Comparison of ENCODE assay signal across 8 cellular contexts in the genomic region with DNA sequence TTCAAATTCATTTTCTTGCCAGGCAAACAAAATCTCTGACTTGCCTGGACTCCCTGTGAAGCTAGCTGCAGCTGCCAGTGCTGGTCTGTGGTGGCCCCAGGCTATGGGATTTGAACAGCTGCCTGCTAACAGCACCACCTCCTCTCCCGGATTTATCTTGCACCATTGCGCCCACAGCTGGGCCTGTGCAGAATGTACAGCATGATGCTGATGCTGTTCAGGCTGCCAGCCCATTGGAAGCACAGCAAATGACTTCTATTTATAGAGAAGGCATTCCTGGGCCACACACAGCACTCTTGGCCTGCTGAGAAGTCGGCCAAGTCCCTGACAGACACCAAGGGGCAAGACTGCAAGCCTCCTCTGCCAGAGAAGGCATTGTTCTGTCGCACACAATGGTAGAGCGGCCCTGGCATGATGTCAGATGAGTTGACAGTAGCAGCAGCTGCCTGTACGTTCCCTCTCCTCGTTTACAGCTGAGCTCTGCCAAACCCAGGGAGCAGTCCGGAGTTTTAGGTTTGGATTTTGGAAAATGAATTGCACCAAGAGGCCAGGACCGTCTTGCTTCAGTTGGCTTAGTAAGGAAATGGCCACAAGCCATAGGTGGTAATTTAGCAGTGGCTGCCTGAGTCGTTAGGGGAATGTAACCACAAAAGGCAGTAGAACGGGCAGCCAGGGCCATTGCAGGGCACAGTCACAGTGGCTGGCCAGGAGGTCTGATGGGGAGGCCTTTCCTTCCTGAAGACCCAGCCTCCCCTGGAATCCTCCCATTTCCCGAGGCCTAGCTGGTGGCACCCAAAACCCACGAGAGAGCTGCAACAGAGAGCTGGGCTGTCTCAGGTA. TPM values are rescaled to one million over a fixed set of nuclear protein-coding genes. Genes with fewer than 3 reads are reported as not detected.
DNase-seq lines count a peak whose midpoint lies in the region; ATAC-seq, FAIRE-seq and TF ChIP-seq lines count a peak whose summit lies in the region.

No MANE protein-coding gene starts in this region.

- H3K4me3 Mint-ChIP-seq in activated naive CD8-positive, alpha-beta T cell treated with anti-CD3 and anti-CD28 coated beads for 36 hours = no peak overlapping the region

- H3K27me3 ChIP-seq in lung (ENCODE audit: control insufficient read depth, insufficient read depth) = no peaks in the 10 kb centered on the region

- no peaks in the 10 kb centered on the region for H3K4me1 Mint-ChIP-seq in activated naive CD8-positive, alpha-beta T cell treated with anti-CD3 and anti-CD28 coated beads for 36 hours

- FAIRE-seq in H54 (lab: Jason Lieb, UNC) = peak; percentile 90
- FAIRE-seq in urothelium cell line (lab: Jason Lieb, UNC) = no peak

- WGBS in lung, 2 donors = 62 to 63% methylated on average over 13 of the region's 13 CpGs

- H3K27ac ChIP-seq in cingulate gyrus (ENCODE audit: low read depth, low read length) (peak overlapping the region; percentile 93), lung (ENCODE audit: low read depth in 1 of 2, low read length in 1 of 2) (peak overlapping the region; percentile 13 to 58)

- H3K9me3 ChIP-seq in lung (ENCODE audit: control insufficient read depth in 2 of 2, insufficient read depth in 1 of 2, low read length in 1 of 2) = no peaks in the 10 kb centered on the region

- no peak overlapping the region for H3K4me3 ChIP-seq in lung

- H3K27ac Mint-ChIP-seq in activated naive CD8-positive, alpha-beta T cell treated with anti-CD3 and anti-CD28 coated beads for 36 hours = no peak overlapping the region

- DNase-seq in H54 (ENCODE audit: insufficient read length, low spot score) (peak; percentile 94), NCI-H748 (lab: John Stamatoyannopoulos, UW; ENCODE audit: unreplicated experiment) (peak; percentile 85), lung (ENCODE audit: low spot score) (peak; percentile 65), urothelium cell line (ENCODE audit: low spot score) (no peak)
- no peak for DNase-seq in activated naive CD8-positive, alpha-beta T cell treated with anti-CD3 and anti-CD28 coated beads for 36 hours

- no peak for TF ChIP-seq POLR2A in H54 (IDR thresholded peaks at IDR 0.05; ENCODE audit: low read depth, low read length)

- H3K4me1 ChIP-seq in lung (ENCODE audit: control insufficient read depth in 2 of 2, insufficient read depth in 2 of 2, low read length in 2 of 2) = peaks cover 7 to 8% of the 10 kb centered on the region in 2 donors

- TF ChIP-seq CTCF in lung (IDR thresholded peaks at IDR 0.05; ENCODE audit: control extremely low read depth, extremely low read depth) = no peak

- H3K27me3 Mint-ChIP-seq in activated naive CD8-positive, alpha-beta T cell treated with anti-CD3 and anti-CD28 coated beads for 36 hours = no peaks in the 10 kb centered on the region

- ATAC-seq in lung (ENCODE audit: insufficient read depth, low FRiP score) (peak; percentile 20), HG03469 (IDR thresholded peaks at IDR 0.05; ENCODE audit: unreplicated experiment) (no peak), GM19395 (IDR thresholded peaks at IDR 0.05; ENCODE audit: unreplicated experiment) (no peak)

- no peaks in the 10 kb centered on the region for H3K36me3 ChIP-seq in lung (ENCODE audit: control insufficient read depth in 2 of 2, insufficient read depth in 2 of 2, low read length in 2 of 2)

- no peaks in the 10 kb centered on the region for H3K36me3 Mint-ChIP-seq in activated naive CD8-positive, alpha-beta T cell treated with anti-CD3 and anti-CD28 coated beads for 36 hours

- H3K9me3 Mint-ChIP-seq in activated naive CD8-positive, alpha-beta T cell treated with anti-CD3 and anti-CD28 coated beads for 36 hours = no peaks in the 10 kb centered on the region

RNA-seq across cellular contexts. Expression of a gene that starts 38.5 kb away (rescaled TPM):
- 10 to 100 TPM; 31.0 to 79.6 TPM for total RNA-seq in lung
- 10 to 100 TPM; 13.5 to 15.1 TPM for polyA plus RNA-seq in lung
- 1 to 10 TPM; 2.2 to 2.3 TPM for total RNA-seq in activated naive CD8-positive, alpha-beta T cell treated with anti-CD3 and anti-CD28 coated beads for 36 hours

Comparison
In these comparisons a context has a peak if more than half of its experiments do, and no peak if none do; other contexts are left out.
1. DNase-seq: peak in H54 (single experiment), NCI-H748 (single experiment) and lung (single experiment); none in urothelium cell line (single experiment) and activated naive CD8-positive, alpha-beta T cell treated with anti-CD3 and anti-CD28 coated beads for 36 hours (single experiment).
2. RNA of a gene that starts 38.5 kb away (total RNA-seq): 31.0 to 79.6 TPM in lung; 2.2 to 2.3 TPM in activated naive CD8-positive, alpha-beta T cell treated with anti-CD3 and anti-CD28 coated beads for 36 hours; every median in the first group is over 4 times any median in the second.